25 cellular contexts compared by ENCODE assay signal in the genomic region with DNA sequence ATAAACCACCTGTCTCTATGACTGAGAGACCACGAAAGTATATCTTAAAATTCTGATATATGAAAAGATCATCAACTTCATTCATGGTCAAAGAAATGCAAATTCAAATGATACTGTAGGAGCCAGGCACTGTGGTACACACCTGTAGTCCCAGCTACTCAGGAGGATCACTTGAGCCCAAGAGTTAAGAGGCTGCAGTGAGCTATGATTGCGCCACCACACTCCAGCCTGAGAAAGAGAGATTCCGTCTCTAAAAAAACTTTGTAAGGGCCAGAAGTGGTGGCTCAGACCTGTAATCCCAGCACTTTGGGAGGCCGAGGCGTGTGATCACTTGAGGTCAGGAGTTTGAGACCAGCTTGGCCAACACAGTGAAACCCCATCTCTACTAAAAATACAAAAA.
"Had no signal": no experiment of that assay in that cellular context is flagged by ENCODE, and none has a peak within 500 bp of the region (broad histone marks: within the 10 kb centered on the region; RNA-seq: fewer than 3 reads in every experiment).

No MANE protein-coding gene starts in this region.

- FAIRE-seq: keratinocyte, pancreas, small intestine had no signal

- DNase-seq: heart right ventricle; kidney glomerular epithelial cell; left colon; left ventricle myocardium inferior; mammary epithelial cell; mesenchymal stem cell; naive thymus-derived CD8-positive, alpha-beta T cell; nucleus accumbens; pancreas; posterior cingulate gyrus; retina; right cardiac atrium; sigmoid colon; small intestine; spleen; stimulated activated CD4-positive, alpha-beta T cell treated with anti-CD3 and anti-CD28 coated beads, Interleukin-4, amount 100 ng/mL, for 24 hours; stimulated activated naive CD4-positive, alpha-beta T cell; tibial artery had no signal

- H3K27me3 ChIP-seq: heart right ventricle, hepatocyte, pancreas, sigmoid colon, spleen, suprapubic skin, tibial artery, upper lobe of left lung had no signal

- H3K4me3 ChIP-seq: heart right ventricle, hepatocyte, left ventricle myocardium inferior, pancreas, prostate gland, sigmoid colon, spleen, suprapubic skin, thoracic aorta, tibial artery, upper lobe of left lung had no signal

- H3K36me3 ChIP-seq: left ventricle myocardium inferior, pancreas, prostate gland, sigmoid colon, suprapubic skin, thoracic aorta, tibial artery, upper lobe of left lung had no signal

- H2AFZ ChIP-seq: hepatocyte had no signal

- H3K4me1 ChIP-seq: heart right ventricle, left ventricle myocardium inferior, pancreas, prostate gland, suprapubic skin, tibial artery had no signal

- ATAC-seq: heart right ventricle; left colon; naive thymus-derived CD8-positive, alpha-beta T cell; pancreas; right cardiac atrium; stimulated activated effector memory CD8-positive, alpha-beta T cell treated with anti-CD3 and anti-CD28 coated beads, Interleukin-12 subunit alpha, Interleukin-12 subunit beta, amount 100 ng/mL, for 72 hours had no signal

- H3K27ac ChIP-seq: heart right ventricle, hepatocyte, left ventricle myocardium inferior, pancreas, prostate gland, sigmoid colon, spleen, suprapubic skin, thoracic aorta, tibial artery, upper lobe of left lung had no signal

- H3K9me3 ChIP-seq: heart right ventricle, left ventricle myocardium inferior, pancreas, prostate gland, sigmoid colon, spleen, suprapubic skin, thoracic aorta, tibial artery, upper lobe of left lung had no signal

- H3K4me2 ChIP-seq: hepatocyte had no signal
